Comparison of ENCODE assay signal across 1 cellular context in the genomic region with DNA sequence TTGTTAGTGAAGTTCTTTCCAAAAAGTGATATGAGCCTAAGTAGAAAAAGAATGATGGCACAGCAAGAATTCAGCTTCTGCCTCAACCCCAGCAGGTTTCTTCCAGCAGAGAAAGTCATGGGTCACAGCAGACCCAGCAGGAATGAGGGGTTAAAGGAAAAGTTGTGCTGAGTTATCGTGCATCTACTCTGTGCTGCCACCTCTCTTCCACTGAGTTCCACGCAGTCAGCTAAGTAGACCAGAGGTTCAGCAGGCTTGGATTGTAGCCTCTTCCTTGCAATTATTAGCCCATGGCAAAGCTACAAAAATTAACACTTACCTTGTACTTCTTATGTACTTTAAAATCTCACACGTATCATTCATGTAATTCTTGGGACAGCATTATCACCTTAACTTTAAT.
TF ChIP-seq lines count a peak whose summit lies in the region.

No MANE protein-coding gene starts in this region.

TF ChIP-seq in GM12878, 131 proteins besides CTCF, POLR2A, EP300 and RAD21 (continued from another document):
- TF ChIP-seq NFXL1 (IDR thresholded peaks at IDR 0.05; ENCODE audit: borderline replicate concordance) (no peak), POLR2AphosphoS2 (IDR thresholded peaks at IDR 0.05; ENCODE audit: low read depth, low read length) (no peak), EZH2 (IDR thresholded peaks at IDR 0.05; ENCODE audit: borderline replicate concordance, control insufficient read depth, low read depth, low read length) (no peak), SUZ12 (IDR thresholded peaks at IDR 0.05; ENCODE audit: unreplicated experiment) (no peak), HDAC2 (IDR thresholded peaks at IDR 0.05) (no peak)
- TF ChIP-seq, protein P1, sequence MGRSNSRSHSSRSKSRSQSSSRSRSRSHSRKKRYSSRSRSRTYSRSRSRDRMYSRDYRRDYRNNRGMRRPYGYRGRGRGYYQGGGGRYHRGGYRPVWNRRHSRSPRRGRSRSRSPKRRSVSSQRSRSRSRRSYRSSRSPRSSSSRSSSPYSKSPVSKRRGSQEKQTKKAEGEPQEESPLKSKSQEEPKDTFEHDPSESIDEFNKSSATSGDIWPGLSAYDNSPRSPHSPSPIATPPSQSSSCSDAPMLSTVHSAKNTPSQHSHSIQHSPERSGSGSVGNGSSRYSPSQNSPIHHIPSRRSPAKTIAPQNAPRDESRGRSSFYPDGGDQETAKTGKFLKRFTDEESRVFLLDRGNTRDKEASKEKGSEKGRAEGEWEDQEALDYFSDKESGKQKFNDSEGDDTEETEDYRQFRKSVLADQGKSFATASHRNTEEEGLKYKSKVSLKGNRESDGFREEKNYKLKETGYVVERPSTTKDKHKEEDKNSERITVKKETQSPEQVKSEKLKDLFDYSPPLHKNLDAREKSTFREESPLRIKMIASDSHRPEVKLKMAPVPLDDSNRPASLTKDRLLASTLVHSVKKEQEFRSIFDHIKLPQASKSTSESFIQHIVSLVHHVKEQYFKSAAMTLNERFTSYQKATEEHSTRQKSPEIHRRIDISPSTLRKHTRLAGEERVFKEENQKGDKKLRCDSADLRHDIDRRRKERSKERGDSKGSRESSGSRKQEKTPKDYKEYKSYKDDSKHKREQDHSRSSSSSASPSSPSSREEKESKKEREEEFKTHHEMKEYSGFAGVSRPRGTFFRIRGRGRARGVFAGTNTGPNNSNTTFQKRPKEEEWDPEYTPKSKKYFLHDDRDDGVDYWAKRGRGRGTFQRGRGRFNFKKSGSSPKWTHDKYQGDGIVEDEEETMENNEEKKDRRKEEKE (IDR thresholded peaks at IDR 0.05): no peak
- TF ChIP-seq, protein P2, sequence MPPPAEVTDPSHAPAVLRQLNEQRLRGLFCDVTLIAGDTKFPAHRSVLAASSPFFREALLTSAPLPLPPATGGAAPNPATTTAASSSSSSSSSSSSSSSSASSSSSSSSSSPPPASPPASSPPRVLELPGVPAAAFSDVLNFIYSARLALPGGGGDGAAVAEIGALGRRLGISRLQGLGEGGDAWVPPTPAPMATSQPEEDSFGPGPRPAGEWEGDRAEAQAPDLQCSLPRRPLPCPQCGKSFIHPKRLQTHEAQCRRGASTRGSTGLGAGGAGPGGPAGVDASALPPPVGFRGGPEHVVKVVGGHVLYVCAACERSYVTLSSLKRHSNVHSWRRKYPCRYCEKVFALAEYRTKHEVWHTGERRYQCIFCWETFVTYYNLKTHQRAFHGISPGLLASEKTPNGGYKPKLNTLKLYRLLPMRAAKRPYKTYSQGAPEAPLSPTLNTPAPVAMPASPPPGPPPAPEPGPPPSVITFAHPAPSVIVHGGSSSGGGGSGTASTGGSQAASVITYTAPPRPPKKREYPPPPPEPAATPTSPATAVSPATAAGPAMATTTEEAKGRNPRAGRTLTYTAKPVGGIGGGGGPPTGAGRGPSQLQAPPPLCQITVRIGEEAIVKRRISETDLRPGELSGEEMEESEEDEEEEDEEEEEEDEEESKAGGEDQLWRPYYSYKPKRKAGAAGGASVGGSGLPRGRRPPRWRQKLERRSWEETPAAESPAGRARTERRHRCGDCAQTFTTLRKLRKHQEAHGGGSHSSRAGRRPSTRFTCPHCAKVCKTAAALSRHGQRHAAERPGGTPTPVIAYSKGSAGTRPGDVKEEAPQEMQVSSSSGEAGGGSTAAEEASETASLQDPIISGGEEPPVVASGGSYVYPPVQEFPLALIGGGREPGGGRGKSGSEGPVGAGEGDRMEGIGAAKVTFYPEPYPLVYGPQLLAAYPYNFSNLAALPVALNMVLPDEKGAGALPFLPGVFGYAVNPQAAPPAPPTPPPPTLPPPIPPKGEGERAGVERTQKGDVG (CRISPR knock-in tag; IDR thresholded peaks at IDR 0.05): no peak
